In genomic region chr6:134979142-134979541, GRCh38 we compare ENCODE assay signal across 11 cellular contexts. TPM values are rescaled to one million over a fixed set of nuclear protein-coding genes. Genes with fewer than 3 reads are reported as not detected.
DNase-seq lines count a peak whose midpoint lies in the region; ATAC-seq and TF ChIP-seq lines count a peak whose summit lies in the region.
"Had no signal": no experiment of that assay in that cellular context is flagged by ENCODE, and none has a peak within 500 bp of the region (broad histone marks: within the 10 kb centered on the region; RNA-seq: fewer than 3 reads in every experiment).

No MANE protein-coding gene starts in this region.

- no peaks in the 10 kb centered on the region for H3K27me3 ChIP-seq in hepatocyte
- H3K27me3 ChIP-seq: ascending aorta had no signal

- no peak overlapping the region for H3K27ac ChIP-seq in hepatocyte
- H3K27ac ChIP-seq: ascending aorta had no signal

- DNase-seq in activated CD4-positive, alpha-beta T cell treated with anti-CD3 and anti-CD28 coated beads for 48 hours = peak; percentile 71
- no peak for DNase-seq in activated CD4-positive, alpha-beta T cell treated with anti-CD3 and anti-CD28 coated beads for 1 hour
- peak; percentile 78 for DNase-seq in activated CD4-positive, alpha-beta memory T cell treated with anti-CD3 and anti-CD28 coated beads for 36 hours
- no peak for DNase-seq in SKM-1 treated with dmso at 0.1 percent for 144 hours (lab: John Stamatoyannopoulos, UW; ENCODE audit: unreplicated experiment)
- DNase-seq in hepatocyte (ENCODE audit: low spot score) = no peak
- no peak for DNase-seq in SW 1271 (lab: John Stamatoyannopoulos, UW)
- DNase-seq: naive thymus-derived CD8-positive, alpha-beta T cell had no signal

- H3K9me3 Mint-ChIP-seq in activated CD4-positive, alpha-beta memory T cell treated with anti-CD3 and anti-CD28 coated beads for 36 hours = no peaks in the 10 kb centered on the region
- no peaks in the 10 kb centered on the region for H3K9me3 Mint-ChIP-seq in stimulated activated memory B cell treated with anti-CD40 and anti-IgM and Interleukin-4, amounts not matched to agents 10 μg/mL and 1 μg/mL and 100 μg/mL, for 72 hours

- H3K9me2 ChIP-seq in hepatocyte (replicated peaks; ENCODE audit: insufficient read depth) = no peaks in the 10 kb centered on the region

- POLR2A ChIA-PET in activated CD4-positive, alpha-beta memory T cell treated with anti-CD3 and anti-CD28 coated beads for 36 hours (lab: Charles Lee) = no interaction called here

- WGBS in hepatocyte (ENCODE audit: low lambda C conversion rate, missing lambda C conversion rate) = 96% methylated on average over 6 of the region's 6 CpGs

- H3K36me3 ChIP-seq in hepatocyte (replicated peaks; ENCODE audit: insufficient read depth, low read depth) = no peaks in the 10 kb centered on the region

- no peaks in the 10 kb centered on the region for H3K9me3 ChIP-seq in hepatocyte (ENCODE audit: low read depth)
- H3K9me3 ChIP-seq: ascending aorta had no signal

- TF ChIP-seq CTCF in hepatocyte (IDR thresholded peaks at IDR 0.05; ENCODE audit: poor library complexity) = no peak

- intact Hi-C loops in activated CD4-positive, alpha-beta memory T cell treated with anti-CD3 and anti-CD28 coated beads for 36 hours (cut with micrococcal nuclease) = loop anchor here (1.0 to 10.0 kb wide), 14 partner anchors 23 to 1027 kb away; partner anchors contain the start of genes HBS1L and TBPL1

- no peak overlapping the region for H3K4me2 ChIP-seq in hepatocyte

- H2AFZ ChIP-seq in hepatocyte = no peak overlapping the region

- CTCF ChIA-PET in activated CD4-positive, alpha-beta memory T cell treated with anti-CD3 and anti-CD28 coated beads for 36 hours (lab: Charles Lee) = interaction anchor here (1.2 to 1.5 kb wide), 2 partner anchors 23 to 205 kb away, joined by 5 read pairs; no protein-coding TSS in a partner anchor

- peaks cover 60% of the 10 kb centered on the region for H3K36me3 Mint-ChIP-seq in activated CD4-positive, alpha-beta memory T cell treated with anti-CD3 and anti-CD28 coated beads for 36 hours
- peaks cover 60% of the 10 kb centered on the region for H3K36me3 Mint-ChIP-seq in stimulated activated memory B cell treated with anti-CD40 and anti-IgM and Interleukin-4, amounts not matched to agents 10 μg/mL and 1 μg/mL and 100 μg/mL, for 72 hours

- peaks cover 45% of the 10 kb centered on the region for H3K4me1 Mint-ChIP-seq in activated CD4-positive, alpha-beta memory T cell treated with anti-CD3 and anti-CD28 coated beads for 36 hours (ENCODE audit: low read depth)
- H3K4me1 Mint-ChIP-seq in stimulated activated memory B cell treated with anti-CD40 and anti-IgM and Interleukin-4, amounts not matched to agents 10 μg/mL and 1 μg/mL and 100 μg/mL, for 72 hours = peaks cover 19% of the 10 kb centered on the region

- no peaks in the 10 kb centered on the region for H3K4me1 ChIP-seq in hepatocyte (ENCODE audit: insufficient read depth)
- H3K4me1 ChIP-seq: ascending aorta had no signal

- no peaks in the 10 kb centered on the region for H3K27me3 Mint-ChIP-seq in activated CD4-positive, alpha-beta memory T cell treated with anti-CD3 and anti-CD28 coated beads for 36 hours
- H3K27me3 Mint-ChIP-seq in stimulated activated memory B cell treated with anti-CD40 and anti-IgM and Interleukin-4, amounts not matched to agents 10 μg/mL and 1 μg/mL and 100 μg/mL, for 72 hours = no peaks in the 10 kb centered on the region
- H3K27me3 Mint-ChIP-seq: naive thymus-derived CD8-positive, alpha-beta T cell had no signal

- peak overlapping the region; percentile 72 for H3K27ac Mint-ChIP-seq in activated CD4-positive, alpha-beta memory T cell treated with anti-CD3 and anti-CD28 coated beads for 36 hours
- H3K27ac Mint-ChIP-seq in stimulated activated memory B cell treated with anti-CD40 and anti-IgM and Interleukin-4, amounts not matched to agents 10 μg/mL and 1 μg/mL and 100 μg/mL, for 72 hours = no peak overlapping the region

- H4K20me1 ChIP-seq in hepatocyte (ENCODE audit: insufficient read depth, poor library complexity, severe bottlenecking) = no peaks in the 10 kb centered on the region

- ATAC-seq in HG02884 (IDR thresholded peaks at IDR 0.05; ENCODE audit: unreplicated experiment) = peak; percentile 94
- ATAC-seq in stimulated activated memory B cell treated with anti-CD40 and anti-IgM and Interleukin-4, amounts not matched to agents 10 μg/mL and 1 μg/mL and 100 μg/mL, for 72 hours = peak; percentile 58
- ATAC-seq: naive thymus-derived CD8-positive, alpha-beta T cell; Right ventricle myocardium inferior had no signal

- H3K4me3 Mint-ChIP-seq in activated CD4-positive, alpha-beta memory T cell treated with anti-CD3 and anti-CD28 coated beads for 36 hours = no peak overlapping the region
- H3K4me3 Mint-ChIP-seq in stimulated activated memory B cell treated with anti-CD40 and anti-IgM and Interleukin-4, amounts not matched to agents 10 μg/mL and 1 μg/mL and 100 μg/mL, for 72 hours = no peak overlapping the region
- H3K4me3 Mint-ChIP-seq: naive thymus-derived CD8-positive, alpha-beta T cell had no signal

- no peaks in the 10 kb centered on the region for H3K79me2 ChIP-seq in hepatocyte

- H3K4me3 ChIP-seq in hepatocyte = no peak overlapping the region
- H3K4me3 ChIP-seq: ascending aorta had no signal

RNA-seq across cellular contexts. Expression of gene ALDH8A1, which starts 29.2 kb away (rescaled TPM):
- under 1 TPM; 0.24 to 0.81 TPM for total RNA-seq in activated CD4-positive, alpha-beta memory T cell treated with anti-CD3 and anti-CD28 coated beads for 36 hours
- total RNA-seq in hepatocyte = 9.9 and 11.0 TPM in 2 replicates
- 5.3 and 8.0 TPM in 2 replicates for polyA plus RNA-seq in hepatocyte
- total RNA-seq: ascending aorta, Right ventricle myocardium inferior had no signal

Comparison
In these comparisons a context has a peak if more than half of its experiments do, and no peak if none do; other contexts are left out.
1. DNase-seq: peak in activated CD4-positive, alpha-beta T cell treated with anti-CD3 and anti-CD28 coated beads for 48 hours (single experiment) and activated CD4-positive, alpha-beta memory T cell treated with anti-CD3 and anti-CD28 coated beads for 36 hours (single experiment); none in activated CD4-positive, alpha-beta T cell treated with anti-CD3 and anti-CD28 coated beads for 1 hour (single experiment), SKM-1 treated with dmso at 0.1 percent for 144 hours (single experiment), hepatocyte (single experiment) and SW 1271 (0 of 2).